37 cellular contexts compared by ENCODE assay signal in genomic region chr6:47014401-47014800, GRCh38. TPM values are rescaled to one million over a fixed set of nuclear protein-coding genes. Genes with fewer than 3 reads are reported as not detected.
"Had no signal": no experiment of that assay in that cellular context is flagged by ENCODE, and none has a peak within 500 bp of the region (broad histone marks: within the 10 kb centered on the region; RNA-seq: fewer than 3 reads in every experiment).

No MANE protein-coding gene starts in this region.

- H3K9ac ChIP-seq: parathyroid adenoma had no signal

- H3K36me3 ChIP-seq: gastroesophageal sphincter, heart right ventricle, lower lobe of right lung, neutrophil, stomach, tibial artery had no signal

- H3K9me3 ChIP-seq: gastroesophageal sphincter, heart right ventricle, lower lobe of right lung, mucosa of descending colon, neutrophil, stomach, testis, tibial artery had no signal

- H3K79me2 ChIP-seq: parathyroid adenoma had no signal

- H3K4me3 ChIP-seq: dorsolateral prefrontal cortex, gastroesophageal sphincter, heart right ventricle, lower lobe of right lung, mucosa of descending colon, smooth muscle cell, stomach, testis, tibial artery had no signal

- ATAC-seq: foreskin keratinocyte; gastroesophageal sphincter; heart right ventricle; left colon; left ventricle myocardium superior; lower lobe of right lung; mucosa of descending colon; naive thymus-derived CD8-positive, alpha-beta T cell; sciatic nerve had no signal

- H3K27me3 ChIP-seq: foreskin keratinocyte, gastroesophageal sphincter, neutrophil, stomach, testis, tibial artery had no signal

- H3K27ac Mint-ChIP-seq: memory B cell; mesothelial cell of epicardium; naive thymus-derived CD8-positive, alpha-beta T cell; nephron progenitor cell; progenitor cell of endocrine pancreas; type B pancreatic cell had no signal

- DNase-seq: central memory CD4-positive, alpha-beta T cell; dorsolateral prefrontal cortex; effector CD4-positive, alpha-beta T cell; foreskin keratinocyte; glutamatergic neuron; heart right ventricle; hippocampal formation; left colon; left ventricle myocardium superior; lower lobe of right lung; mucosa of descending colon; naive thymus-derived CD8-positive, alpha-beta T cell; nephron progenitor cell; stimulated activated CD4-positive, alpha-beta T cell treated with anti-CD3 and anti-CD28 coated beads, Interleukin-12 subunit alpha, Interleukin-12 subunit beta, amount 100 ng/mL, for 4 hours; stimulated activated CD4-positive, alpha-beta T cell treated with anti-CD3 and anti-CD28 coated beads, Interleukin-1b, Interleukin-23, amount 100 ng/mL, for 48 hours; stimulated activated CD4-positive, alpha-beta T cell treated with anti-CD3 and anti-CD28 coated beads, Interleukin-4, amount 100 ng/mL, for 1 hour; stimulated activated CD8-positive, alpha-beta memory T cell treated with anti-CD3 and anti-CD28 coated beads, Interleukin-4, amount 100 ng/mL, for 48 hours; stimulated activated naive CD4-positive, alpha-beta T cell treated with Interleukin-2 at 50 U/mL for 16 hours; stomach; testis; tibial artery had no signal

- H3K4me1 ChIP-seq: foreskin keratinocyte, gastroesophageal sphincter, heart right ventricle, lower lobe of right lung, stomach, testis, tibial artery had no signal

- H3K4me1 Mint-ChIP-seq: memory B cell; naive thymus-derived CD8-positive, alpha-beta T cell had no signal

- FAIRE-seq: colon, islet of Langerhans, urothelium cell line had no signal

- H3K4me2 ChIP-seq: smooth muscle cell had no signal

- H3K27ac ChIP-seq: dorsolateral prefrontal cortex, epithelial cell of prostate, foreskin keratinocyte, gastroesophageal sphincter, heart right ventricle, lower lobe of right lung, neutrophil, parathyroid adenoma, stomach, testis, tibial artery had no signal

- H3K4me3 Mint-ChIP-seq: memory B cell; mesothelial cell of epicardium; naive thymus-derived CD8-positive, alpha-beta T cell; nephron progenitor cell; type B pancreatic cell had no signal

- H2AFZ ChIP-seq: parathyroid adenoma had no signal

- H3K27me3 Mint-ChIP-seq: progenitor cell of endocrine pancreas had no signal

RNA-seq across cellular contexts. Expression of gene ADGRF1, which starts 27.7 kb away (rescaled TPM):
- total RNA-seq: dorsolateral prefrontal cortex; fibroblast of lung; heart right ventricle; left ventricle myocardium superior; naive thymus-derived CD8-positive, alpha-beta T cell; osteoblast; smooth muscle cell; subcutaneous adipose tissue had no signal
- polyA plus RNA-seq: fibroblast of lung; heart right ventricle; naive thymus-derived CD8-positive, alpha-beta T cell; smooth muscle cell had no signal
